29 cellular contexts compared by ENCODE assay signal in genomic region chrX:153526801-153527599, GRCh38. TPM values are rescaled to one million over a fixed set of nuclear protein-coding genes. Genes with fewer than 3 reads are reported as not detected.
DNase-seq lines count a peak whose midpoint lies in the region; ATAC-seq and TF ChIP-seq lines count a peak whose summit lies in the region.
"Had no signal": no experiment of that assay in that cellular context is flagged by ENCODE, and none has a peak within 500 bp of the region (broad histone marks: within the 10 kb centered on the region; RNA-seq: fewer than 3 reads in every experiment).

No MANE protein-coding gene starts in this region.

- no peak overlapping the region for H3K4me3 ChIP-seq in BE2C (ENCODE audit: low read depth, low read length)
- H3K4me3 ChIP-seq: GM23338, SJSA1, testis had no signal

- no peaks in the 10 kb centered on the region for H3K27me3 ChIP-seq in BE2C
- H3K27me3 ChIP-seq: SJSA1, testis had no signal

- no peaks in the 10 kb centered on the region for H3K36me3 ChIP-seq in BE2C
- H3K36me3 ChIP-seq: neutrophil, SJSA1 had no signal

- no peaks in the 10 kb centered on the region for H3K9me3 ChIP-seq in BE2C
- H3K9me3 ChIP-seq: neutrophil, SJSA1, testis had no signal

- ATAC-seq in Right ventricle myocardium superior (ENCODE audit: poor library complexity) = no peak
- ATAC-seq: activated CD8-positive, alpha-beta T cell treated with anti-CD3 and anti-CD28 coated beads for 36 hours; activated T-helper 17 cell treated with anti-CD3 and anti-CD28 coated beads, Interleukin-2, amount 50 U/mL, for 72 hours; GM23338; left ventricle myocardium superior; stimulated activated naive CD8-positive, alpha-beta T cell treated with anti-CD3 and anti-CD28 coated beads, Interleukin-15, Interleukin-2, amounts not matched to agents 100 U/mL and 50 U/mL, for 24 hours; T-helper 17 cell had no signal

- H3K4me1 ChIP-seq in BE2C = peaks cover 31% of the 10 kb centered on the region
- H3K4me1 ChIP-seq: SJSA1, testis had no signal

- TF ChIP-seq CTCF in BE2C (IDR thresholded peaks at IDR 0.05; ENCODE audit: low read depth, low read length) = no peak

- DNase-seq in BE2C = peak; percentile 61
- peak; percentile 36 for DNase-seq in DMS153 treated with DMSO at 0.1 percent for 48 hours (lab: John Stamatoyannopoulos, UW; ENCODE audit: unreplicated experiment)
- peak; percentile 83 for DNase-seq in NCI-H146 (lab: John Stamatoyannopoulos, UW)
- peak; percentile 47 for DNase-seq in NCI-H82 treated with DMSO at 0.1 percent for 48 hours (lab: John Stamatoyannopoulos, UW; ENCODE audit: unreplicated experiment)
- DNase-seq in HuH-7.5 (ENCODE audit: low spot score) = no peak
- DNase-seq in NCI-H345 treated with DMSO at 0.1 percent for 48 hours (lab: John Stamatoyannopoulos, UW; ENCODE audit: unreplicated experiment) = no peak
- no peak for DNase-seq in SW480 (ENCODE audit: low spot score)
- no peak for DNase-seq in Right ventricle myocardium superior
- DNase-seq: ACHN; activated CD4-positive, alpha-beta T cell treated with anti-CD3 and anti-CD28 coated beads for 1 hour; activated CD8-positive, alpha-beta T cell treated with anti-CD3 and anti-CD28 coated beads for 36 hours; activated naive CD4-positive, alpha-beta T cell treated with anti-CD3 and anti-CD28 coated beads, Interleukin-2, amount 50 U/mL, for 16 hours; amygdala; DND-41; left ventricle myocardium superior; naive B cell; NCI-H187; stimulated activated CD4-positive, alpha-beta T cell treated with anti-CD3 and anti-CD28 coated beads, Interleukin-15, amount 100 ng/mL, for 24 hours; stimulated activated naive CD8-positive, alpha-beta T cell treated with anti-CD3 and anti-CD28 coated beads, Interleukin-15, Interleukin-2, amounts not matched to agents 100 U/mL and 50 U/mL, for 24 hours; T-helper 17 cell; testis had no signal

- intact Hi-C loops in Right ventricle myocardium superior (cut with DNase I) = no loop called here

RNA-seq across cellular contexts. Expression of gene ATP2B3, which starts 9.6 kb away (rescaled TPM):
- polyA plus RNA-seq in BE2C (2012; ENCODE audit: insufficient read depth, insufficient read length, low read depth) = 13.1 TPM
- total RNA-seq in Right ventricle myocardium superior = not detected
- total RNA-seq: activated CD8-positive, alpha-beta T cell treated with anti-CD3 and anti-CD28 coated beads for 36 hours; activated T-helper 17 cell treated with anti-CD3 and anti-CD28 coated beads, Interleukin-2, amount 50 U/mL, for 72 hours; glomerular endothelial cell; left ventricle myocardium superior; NCI-H460; RPMI7951; SJSA1; T-helper 17 cell had no signal
- polyA plus RNA-seq: GM23338, IgD-negative memory B cell had no signal

RNA-seq across cellular contexts. Expression of gene BGN, which starts 32.2 kb away (rescaled TPM):
- polyA plus RNA-seq in BE2C (2012; ENCODE audit: insufficient read depth, insufficient read length, low read depth) = 54.0 TPM
- 35.3 TPM for total RNA-seq in Right ventricle myocardium superior
- total RNA-seq: activated CD8-positive, alpha-beta T cell treated with anti-CD3 and anti-CD28 coated beads for 36 hours; activated T-helper 17 cell treated with anti-CD3 and anti-CD28 coated beads, Interleukin-2, amount 50 U/mL, for 72 hours; T-helper 17 cell had no signal
- polyA plus RNA-seq: IgD-negative memory B cell had no signal

RNA-seq across cellular contexts. Expression of gene HAUS7, which starts 56.6 kb away (rescaled TPM):
- polyA plus RNA-seq in BE2C (2012; ENCODE audit: insufficient read depth, insufficient read length, low read depth) = 81.5 TPM
- 18.6 TPM for total RNA-seq in Right ventricle myocardium superior

Comparison
In these comparisons a context has a peak if more than half of its experiments do, and no peak if none do; other contexts are left out.
1. DNase-seq: peak in BE2C (single experiment), DMS153 treated with DMSO at 0.1 percent for 48 hours (single experiment), NCI-H146 (single experiment) and NCI-H82 treated with DMSO at 0.1 percent for 48 hours (single experiment); none in HuH-7.5 (single experiment), NCI-H345 treated with DMSO at 0.1 percent for 48 hours (single experiment), SW480 (single experiment) and Right ventricle myocardium superior (single experiment).